ENCODE assay signal across 12 cellular contexts in the genomic region with DNA sequence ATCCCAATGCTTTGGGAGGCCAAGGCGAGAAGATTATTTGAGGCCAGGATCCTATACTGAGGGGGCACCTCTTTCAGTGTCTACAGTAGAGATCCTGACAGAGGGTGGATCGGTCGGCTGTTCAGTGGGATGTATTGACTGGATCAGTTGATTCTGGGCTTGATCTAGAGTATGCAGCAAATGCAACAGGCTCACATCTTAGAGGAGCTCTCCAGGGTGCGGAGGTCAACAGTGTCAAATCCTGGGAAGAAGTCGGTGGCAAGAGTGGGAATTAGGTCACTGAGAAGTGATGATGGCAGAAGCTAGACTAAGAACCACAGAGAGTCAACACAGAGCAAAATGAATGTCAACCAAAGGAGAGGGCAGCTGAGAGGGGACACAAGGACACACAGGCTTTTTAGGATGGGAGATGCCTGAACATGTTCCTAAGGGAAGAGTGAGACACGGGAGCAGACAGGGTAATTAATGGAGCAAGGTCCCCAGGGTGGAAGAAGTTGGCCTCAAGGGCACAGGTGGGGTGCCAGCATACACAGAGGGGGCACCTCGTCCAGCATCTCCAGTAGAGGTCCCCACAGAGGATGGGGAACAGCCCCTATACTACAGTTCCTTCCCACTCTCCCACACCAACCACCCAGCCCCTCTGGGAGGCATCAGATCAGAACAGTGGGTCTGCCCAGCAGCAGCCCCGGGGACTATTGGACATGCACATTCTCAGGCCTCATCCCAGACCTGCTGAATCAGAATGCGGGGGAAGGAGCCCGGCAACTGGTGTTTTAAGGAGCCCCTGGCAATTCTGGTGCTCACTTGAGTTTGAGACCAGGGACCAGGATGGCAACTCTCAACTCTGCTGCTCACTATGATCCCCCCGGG. TPM values are rescaled to one million over a fixed set of nuclear protein-coding genes. Genes with fewer than 3 reads are reported as not detected.
A peak's percentile ranks its signal among the peaks of the same experiment; 100 is the strongest.
DNase-seq lines count a peak whose midpoint lies in the region; ATAC-seq, FAIRE-seq and TF ChIP-seq lines count a peak whose summit lies in the region.
"Had no signal": no experiment of that assay in that cellular context is flagged by ENCODE, and none has a peak within 500 bp of the region (broad histone marks: within the 10 kb centered on the region; RNA-seq: fewer than 3 reads in every experiment).

No MANE protein-coding gene starts in this region.

- H3K27me3 Mint-ChIP-seq in central memory CD8-positive, alpha-beta T cell: no peaks in the 10 kb centered on the region
- H3K27me3 Mint-ChIP-seq in nephron progenitor cell (ENCODE audit: low read depth, poor library complexity): no peaks in the 10 kb centered on the region

- TF ChIP-seq EP300 in HepG2 (IDR thresholded peaks at IDR 0.05; ENCODE audit: low read depth in 2 of 2, low read length in 2 of 2): no peak
- TF ChIP-seq EP300 in HepG2 (CRISPR knock-in tag; IDR thresholded peaks at IDR 0.05; ENCODE audit: borderline replicate concordance): no peak

- peaks cover 47% of the 10 kb centered on the region for H3K36me3 Mint-ChIP-seq in central memory CD8-positive, alpha-beta T cell (ENCODE audit: insufficient read depth)
- peaks cover 46% of the 10 kb centered on the region for H3K36me3 Mint-ChIP-seq in nephron progenitor cell (ENCODE audit: low read depth)

- H3K4me1 Mint-ChIP-seq in central memory CD8-positive, alpha-beta T cell: peaks cover 62% of the 10 kb centered on the region
- H3K4me1 Mint-ChIP-seq in nephron progenitor cell: peaks cover 23% of the 10 kb centered on the region

- H3K79me2 ChIP-seq in HepG2 (ENCODE audit: insufficient read depth, low read length): no peaks in the 10 kb centered on the region

- ATAC-seq in HepG2 (peak; percentile 28), right lobe of liver (no peak), aorta (ENCODE audit: low FRiP score) (no peak), HG02588 (IDR thresholded peaks at IDR 0.05; ENCODE audit: unreplicated experiment) (no peak)
- ATAC-seq in central memory CD8-positive, alpha-beta T cell (replicated peaks; ENCODE audit: extremely low read depth, poor library complexity, severe bottlenecking): no peak

- H3K36me3 ChIP-seq in HepG2 (replicated peaks in 1 of 2; ENCODE audit: control insufficient read depth in 1 of 2, insufficient read depth in 2 of 2, low read length in 2 of 2): peaks cover 13 to 26% of the 10 kb centered on the region in 2 experiments; a peak in 4 of 5 replicates
- H3K36me3 ChIP-seq in right lobe of liver: peaks cover 0 to 23% (median under 1%) of the 10 kb centered on the region in 4 donors
- H3K36me3 ChIP-seq in aorta (ENCODE audit: control insufficient read depth in 1 of 2, insufficient read depth in 2 of 2, low read length in 1 of 2): peaks cover 0 to 4% of the 10 kb centered on the region in 2 donors
- peaks cover 17% of the 10 kb centered on the region for H3K36me3 ChIP-seq in H7 (replicated peaks; ENCODE audit: control insufficient read depth, insufficient read depth, low read length)

- intact Hi-C loops in HepG2 (cut with micrococcal nuclease; ENCODE audit: unreplicated experiment): loop anchor here (5.0 to 10.0 kb wide), 2 partner anchors 35 to 297 kb away; no protein-coding TSS in a partner anchor
- intact Hi-C loops in right lobe of liver (cut with DNase I): no loop called here
- intact Hi-C loops in aorta (cut with DNase I): no loop called here

- H3K4me3 Mint-ChIP-seq in central memory CD8-positive, alpha-beta T cell: no peak overlapping the region
- no peak overlapping the region for H3K4me3 Mint-ChIP-seq in nephron progenitor cell

- peak; percentile 26 for TF ChIP-seq CTCF in HepG2 (CRISPR knock-in tag; IDR thresholded peaks at IDR 0.05)
- no peak for TF ChIP-seq CTCF in right lobe of liver (IDR thresholded peaks at IDR 0.05)
- no peak for TF ChIP-seq CTCF in nephron progenitor cell (IDR thresholded peaks at IDR 0.05)

- CTCF ChIA-PET in HepG2 (lab: Yijun Ruan, JAX; ENCODE audit: low intra/inter-chr PET ratio, low total read pairs): no interaction called here

- H3K27me3 ChIP-seq in HepG2 (ENCODE audit: control insufficient read depth in 1 of 2, insufficient read depth in 2 of 2, low read length in 2 of 2) (no peaks in the 10 kb centered on the region), right lobe of liver (no peaks in the 10 kb centered on the region), aorta (ENCODE audit: control insufficient read depth in 1 of 2, insufficient read depth in 2 of 2, low read length in 1 of 2) (no peaks in the 10 kb centered on the region), H7 (ENCODE audit: control insufficient read depth, insufficient read depth, low read length) (no peaks in the 10 kb centered on the region)
- H3K27me3 ChIP-seq: SJSA1 had no signal

- H4K20me1 ChIP-seq in HepG2 (ENCODE audit: insufficient read depth, low read length): no peaks in the 10 kb centered on the region

- H2AFZ ChIP-seq in HepG2 (ENCODE audit: low read length): no peak overlapping the region

- no peaks in the 10 kb centered on the region for H3K9me3 Mint-ChIP-seq in central memory CD8-positive, alpha-beta T cell
- no peaks in the 10 kb centered on the region for H3K9me3 Mint-ChIP-seq in nephron progenitor cell

- WGBS in HepG2 (ENCODE audit: low lambda C conversion rate): 98% methylated on average over 11 of the region's 11 CpGs
- 96% methylated on average over 4 of the region's 11 CpGs for WGBS in right lobe of liver (ENCODE audit: insufficient coverage, low coverage, low lambda C conversion rate, missing lambda C conversion rate)
- WGBS in aorta, 2 donors: 73 to 78% methylated on average over 11 of the region's 11 CpGs

- BruUV-seq in HepG2 (replicated peaks; lab: Mats Ljungman, UMichigan): no TSS peak

- H3K27ac ChIP-seq in HepG2 (ENCODE audit: extremely low read length, insufficient read depth, low read length): no peak overlapping the region
- H3K27ac ChIP-seq in right lobe of liver: no peak overlapping the region
- no peak overlapping the region for H3K27ac ChIP-seq in aorta (ENCODE audit: low read depth in 1 of 2, low read length in 2 of 2)
- H3K27ac ChIP-seq: SJSA1 had no signal

- no peak overlapping the region for H3K4me2 ChIP-seq in HepG2 (ENCODE audit: low read depth, low read length)

- no peak overlapping the region for H3K9ac ChIP-seq in HepG2 (ENCODE audit: insufficient read depth, low read depth, low read length)

- H3K4me1 ChIP-seq in HepG2 (ENCODE audit: insufficient read depth, low read length) (peaks cover 20% of the 10 kb centered on the region), right lobe of liver (peaks cover 0 to 20% (median 8%) of the 10 kb centered on the region in 4 donors), aorta (ENCODE audit: control insufficient read depth in 1 of 2, insufficient read depth in 2 of 2, low read length in 2 of 2) (peaks cover 0 to 2% of the 10 kb centered on the region in 2 donors)

- in situ Hi-C loops in HepG2 (cut with HindIII; ENCODE audit: extremely low pct_ligation_motif_present, low pct_unique_long_range_greater_than_20kb): no loop called here

- H3K9me3 ChIP-seq in HepG2 (ENCODE audit: low read length) (no peaks in the 10 kb centered on the region), right lobe of liver (no peaks in the 10 kb centered on the region), aorta (ENCODE audit: control insufficient read depth, low read length) (no peaks in the 10 kb centered on the region)
- H3K9me3 ChIP-seq: SJSA1 had no signal

- DNase-seq in HepG2 (ENCODE audit: low spot score) (no peak), right lobe of liver (no peak), nephron progenitor cell (no peak), aorta (peak; percentile 34 to 51), NCI-H446 (lab: John Stamatoyannopoulos, UW) (no peak), H7 (no peak)
- DNase-seq in central memory CD8-positive, alpha-beta T cell (ENCODE audit: low spot score in 2 of 2): no peak
- DNase-seq: central memory CD4-positive, alpha-beta T cell; NCI-H524 treated with DMSO at 0.1 percent for 48 hours had no signal

- H3K4me3 ChIP-seq in HepG2 (replicated peaks in 1 of 3; ENCODE audit: insufficient read depth in 1 of 3, low read depth in 2 of 3, low read length in 3 of 3) (no peak overlapping the region), right lobe of liver (no peak overlapping the region), aorta (ENCODE audit: low read length in 2 of 2) (no peak overlapping the region), H7 (ENCODE audit: insufficient read depth, low read depth, low read length) (no peak overlapping the region)
- H3K4me3 ChIP-seq: lung, SJSA1 had no signal

- no peak for TF ChIP-seq RAD21 in HepG2 (CRISPR knock-in tag; IDR thresholded peaks at IDR 0.05)

- peak overlapping the region; percentile 63 for H3K27ac Mint-ChIP-seq in central memory CD8-positive, alpha-beta T cell (ENCODE audit: low read depth)
- peak overlapping the region; percentile 56 for H3K27ac Mint-ChIP-seq in nephron progenitor cell

- POLR2A ChIA-PET in HepG2 (lab: Yijun Ruan, JAX): interaction anchor here (0.7 kb wide), 1 partner anchor 41 kb away, joined by 3 read pairs; no protein-coding TSS in a partner anchor

- TF ChIP-seq POLR2A in HepG2 (IDR thresholded peaks at IDR 0.05; ENCODE audit: insufficient read depth in 1 of 2, low read depth in 2 of 2, low read length in 2 of 2) (no peak), right lobe of liver (IDR thresholded peaks at IDR 0.05) (no peak)

- no peak for FAIRE-seq in HepG2 (lab: Jason Lieb, UNC)

RNA-seq across cellular contexts. Expression of gene CYTH1, which starts 10.0 kb away (rescaled TPM):
- total RNA-seq in HepG2 (2016; rRNA removed; fragmentation: Illumina TruSeq; extraction: Trizol) (20.1 and 21.3 TPM in 2 replicates), right lobe of liver (10 to 100 TPM; 14.8 to 46.2 (median 28.8) TPM), aorta (10 to 100 TPM; 45.0 to 66.8 TPM)
- 4.6 and 4.8 TPM in 2 replicates for total RNA-seq in HepG2 (2016; cell fraction: cytosol; rRNA removed; fragmentation: Illumina TruSeq; extraction: Trizol; ENCODE audit: low read depth)
- 20.2 and 20.6 TPM in 2 replicates for total RNA-seq in HepG2 (2016; cell fraction: insoluble cytoplasmic fraction; rRNA removed; fragmentation: Illumina TruSeq; extraction: Trizol)
- total RNA-seq in HepG2 (2016; cell fraction: membrane; rRNA removed; fragmentation: Illumina TruSeq; extraction: Trizol): 12.9 and 13.2 TPM in 2 replicates
- total RNA-seq in HepG2 (2016; cell fraction: nucleus; rRNA removed; fragmentation: Illumina TruSeq; extraction: Trizol): 21.3 and 24.7 TPM in 2 replicates
- polyA plus RNA-seq in HepG2 (2011; rRNA removed) (48.9 and 66.5 TPM in 2 replicates), aorta (10 to 100 TPM; 20.3 to 20.4 TPM)
- polyA plus RNA-seq in HepG2 (2011; cell fraction: cytosol; rRNA removed): 36.2 and 36.3 TPM in 2 replicates
- polyA plus RNA-seq in HepG2 (2011; cell fraction: nucleus; rRNA removed): 233 and 263 TPM in 2 replicates
- polyA plus RNA-seq in HepG2 (2012): 33.2 and 38.1 TPM in 2 replicates
- 2.0 TPM in 2 replicates for polyA plus RNA-seq in HepG2 (2016; cell fraction: cytosol; fragmentation: Illumina TruSeq; extraction: Trizol; ENCODE audit: low read depth)
- 22.9 and 27.1 TPM in 2 replicates for polyA plus RNA-seq in HepG2 (2016; cell fraction: insoluble cytoplasmic fraction; fragmentation: Illumina TruSeq; extraction: Trizol; ENCODE audit: low read depth)
- 7.5 and 8.2 TPM in 2 replicates for polyA plus RNA-seq in HepG2 (2016; cell fraction: membrane; fragmentation: Illumina TruSeq; extraction: Trizol; ENCODE audit: low read depth)
- polyA plus RNA-seq in HepG2 (2016; cell fraction: nucleus; fragmentation: Illumina TruSeq; extraction: Trizol; ENCODE audit: insufficient read depth, low read depth): 48.3 and 49.0 TPM in 2 replicates
- 20.1 and 43.0 TPM in 2 replicates for polyA minus RNA-seq in HepG2 (2011; rRNA and poly(A)+ RNA removed; ENCODE audit: low replicate concordance)
- polyA minus RNA-seq in HepG2 (2011; cell fraction: cytosol; rRNA and poly(A)+ RNA removed): 16.4 and 17.8 TPM in 2 replicates
- 66.4 and 72.6 TPM in 2 replicates for polyA minus RNA-seq in HepG2 (2011; cell fraction: nucleus; rRNA and poly(A)+ RNA removed)
- total RNA-seq in H7 (2014; rRNA removed; shearing (Covaris generic)): 10.3 and 11.3 TPM in 2 replicates

RNA-seq across cellular contexts. Expression of gene USP36, which starts 48.5 kb away (rescaled TPM):
- 29.6 and 30.7 TPM in 2 replicates for total RNA-seq in HepG2 (2016; rRNA removed; fragmentation: Illumina TruSeq; extraction: Trizol)
- 17.6 and 21.4 TPM in 2 replicates for total RNA-seq in HepG2 (2016; cell fraction: cytosol; rRNA removed; fragmentation: Illumina TruSeq; extraction: Trizol; ENCODE audit: low read depth)
- 29.5 and 30.6 TPM in 2 replicates for total RNA-seq in HepG2 (2016; cell fraction: insoluble cytoplasmic fraction; rRNA removed; fragmentation: Illumina TruSeq; extraction: Trizol)
- total RNA-seq in HepG2 (2016; cell fraction: membrane; rRNA removed; fragmentation: Illumina TruSeq; extraction: Trizol): 23.9 and 28.0 TPM in 2 replicates
- total RNA-seq in HepG2 (2016; cell fraction: nucleus; rRNA removed; fragmentation: Illumina TruSeq; extraction: Trizol): 45.6 and 50.9 TPM in 2 replicates
- polyA plus RNA-seq in HepG2 (2011; rRNA removed): 45.9 and 49.4 TPM in 2 replicates
- polyA plus RNA-seq in HepG2 (2011; cell fraction: cytosol; rRNA removed): 22.4 and 27.2 TPM in 2 replicates
- 148 and 160 TPM in 2 replicates for polyA plus RNA-seq in HepG2 (2011; cell fraction: nucleus; rRNA removed)
- 49.1 and 55.7 TPM in 2 replicates for polyA plus RNA-seq in HepG2 (2012)
- polyA plus RNA-seq in HepG2 (2016; cell fraction: cytosol; fragmentation: Illumina TruSeq; extraction: Trizol; ENCODE audit: low read depth): 1.6 and 2.3 TPM in 2 replicates
- 22.1 and 28.5 TPM in 2 replicates for polyA plus RNA-seq in HepG2 (2016; cell fraction: insoluble cytoplasmic fraction; fragmentation: Illumina TruSeq; extraction: Trizol; ENCODE audit: low read depth)
- 6.8 and 7.2 TPM in 2 replicates for polyA plus RNA-seq in HepG2 (2016; cell fraction: membrane; fragmentation: Illumina TruSeq; extraction: Trizol; ENCODE audit: low read depth)
- 90.2 and 93.2 TPM in 2 replicates for polyA plus RNA-seq in HepG2 (2016; cell fraction: nucleus; fragmentation: Illumina TruSeq; extraction: Trizol; ENCODE audit: insufficient read depth, low read depth)
- 82.7 and 86.0 TPM in 2 replicates for polyA minus RNA-seq in HepG2 (2011; rRNA and poly(A)+ RNA removed; ENCODE audit: low replicate concordance)
- polyA minus RNA-seq in HepG2 (2011; cell fraction: cytosol; rRNA and poly(A)+ RNA removed): 18.0 and 21.4 TPM in 2 replicates
- polyA minus RNA-seq in HepG2 (2011; cell fraction: nucleus; rRNA and poly(A)+ RNA removed): 71.6 and 79.7 TPM in 2 replicates
- total RNA-seq in right lobe of liver: 10 to 100 TPM; 12.7 to 27.8 (median 18.7) TPM
- total RNA-seq in aorta: 10 to 100 TPM; 64.6 to 68.1 TPM
- polyA plus RNA-seq in aorta: 10 to 100 TPM in 1 of 2 donors, 1 to 10 TPM in 1; 5.9 to 33.4 TPM
- 24.6 and 32.8 TPM in 2 replicates for total RNA-seq in H7 (2014; rRNA removed; shearing (Covaris generic))

Comparison
In these comparisons a context has a peak if more than half of its experiments do, and no peak if none do; other contexts are left out.
1. DNase-seq: peak in aorta (2 of 2); none in HepG2 (single experiment), right lobe of liver (0 of 3), central memory CD8-positive, alpha-beta T cell (0 of 2), nephron progenitor cell (single experiment), NCI-H446 (0 of 2) and H7 (single experiment).